Comparison of ENCODE assay signal across 17 cellular contexts in genomic region chr14:58060077-58060476, GRCh38.
DNase-seq lines count a peak whose midpoint lies in the region; ATAC-seq, FAIRE-seq and TF ChIP-seq lines count a peak whose summit lies in the region.
"Had no signal": no experiment of that assay in that cellular context is flagged by ENCODE, and none has a peak within 500 bp of the region (broad histone marks: within the 10 kb centered on the region; RNA-seq: fewer than 3 reads in every experiment).

No MANE protein-coding gene starts in this region.

- no peaks in the 10 kb centered on the region for H3K4me1 Mint-ChIP-seq in T-cell

- no peak overlapping the region for H3K4me3 ChIP-seq in AG10803 (ENCODE audit: low read length)
- H3K4me3 ChIP-seq: HAP-1, PC-9 had no signal

- POLR2A ChIA-PET in T-cell (lab: Charles Lee), result no interaction called here

- no peak overlapping the region for H3K27ac Mint-ChIP-seq in T-cell

- no peak overlapping the region for H3K4me3 Mint-ChIP-seq in T-cell

- no peaks in the 10 kb centered on the region for H3K36me3 Mint-ChIP-seq in T-cell

- no peaks in the 10 kb centered on the region for H3K9me3 Mint-ChIP-seq in T-cell

- H3K27me3 Mint-ChIP-seq in T-cell, result peaks cover 10 to 22% of the 10 kb centered on the region in 2 donors

- ATAC-seq in T-cell (replicated peaks in 1 of 4), result no peak
- ATAC-seq: HepG2 had no signal

- TF ChIP-seq CTCF in AG10803 (conservative IDR thresholded peaks at IDR 0.05; ENCODE audit: low read length), result no peak

- CTCF ChIA-PET in T-cell (lab: Charles Lee), result no interaction called here

- peak; percentile 86 for FAIRE-seq in islet of Langerhans (lab: Jason Lieb, UNC)
- FAIRE-seq: HepG2 had no signal

- DNase-seq in AG10803 (ENCODE audit: low read depth) (peak; percentile 21), HPDE6-E6E7 (ENCODE audit: extremely low spot score) (peak; percentile 28), amniotic epithelial cell (ENCODE audit: low read depth) (peak; percentile 23), SIG-M5 (lab: John Stamatoyannopoulos, UW) (no peak), T-cell (no peak), NCI-H345 treated with DMSO at 0.1 percent for 48 hours (lab: John Stamatoyannopoulos, UW; ENCODE audit: unreplicated experiment) (no peak), glomerular visceral epithelial cell (ENCODE audit: extremely low spot score) (no peak)
- DNase-seq: COR-L47, DMS153, KG1, MM.1S, NCI-H187 treated with DMSO at 0.1 percent for 48 hours, NCI-H446, PC-9 had no signal

Comparison
In these comparisons a context has a peak if more than half of its experiments do, and no peak if none do; other contexts are left out.
1. DNase-seq: peak in AG10803 (single experiment), HPDE6-E6E7 (single experiment) and amniotic epithelial cell (single experiment); none in SIG-M5 (single experiment), T-cell (0 of 34), NCI-H345 treated with DMSO at 0.1 percent for 48 hours (single experiment) and glomerular visceral epithelial cell (single experiment).